In the genomic region with DNA sequence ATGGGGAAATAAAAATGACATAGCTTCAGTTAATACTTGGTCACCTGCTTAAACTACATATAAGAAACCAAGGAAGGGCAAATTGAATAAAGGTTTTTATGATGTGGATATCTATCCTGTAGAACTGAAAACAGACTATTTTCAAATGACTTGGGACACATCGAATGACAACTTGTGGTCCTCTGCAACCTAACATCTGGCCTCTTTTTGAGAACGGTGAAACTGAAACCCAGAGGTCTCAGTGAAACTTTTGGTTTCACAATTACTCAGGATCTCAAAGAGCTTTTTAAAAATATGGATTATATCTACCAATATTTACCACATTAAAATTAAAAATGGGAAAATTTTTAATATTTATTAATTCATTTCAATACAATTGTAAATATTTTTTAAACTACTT, we compare ENCODE assay signal across 9 cellular contexts.
DNase-seq lines count a peak whose midpoint lies in the region; ATAC-seq and TF ChIP-seq lines count a peak whose summit lies in the region.
"Had no signal": no experiment of that assay in that cellular context is flagged by ENCODE, and none has a peak within 500 bp of the region (broad histone marks: within the 10 kb centered on the region; RNA-seq: fewer than 3 reads in every experiment).

No MANE protein-coding gene starts in this region.

- intact Hi-C loops in prostate gland (cut with DNase I): no loop called here

- H3K4me3 Mint-ChIP-seq in activated CD4-positive, alpha-beta memory T cell treated with anti-CD3 and anti-CD28 coated beads, Interleukin-2, amount 10 ng/mL, durations not matched to agents 7 days and 5 days: peak overlapping the region; percentile 7

- H3K4me1 Mint-ChIP-seq in activated CD4-positive, alpha-beta memory T cell treated with anti-CD3 and anti-CD28 coated beads, Interleukin-2, amount 10 ng/mL, durations not matched to agents 7 days and 5 days: peaks cover 40% of the 10 kb centered on the region

- ATAC-seq in HG03039 (IDR thresholded peaks at IDR 0.05; ENCODE audit: unreplicated experiment) (peak; percentile 81), esophagus mucosa (no peak)

- 45% methylated on average over 2 of the region's 2 CpGs for WGBS in suprapubic skin
- 52% methylated on average over 2 of the region's 2 CpGs for WGBS in prostate gland

- H3K4me3 ChIP-seq in suprapubic skin (peak overlapping the region; percentile 14), prostate gland (no peak overlapping the region)

- H3K27me3 ChIP-seq in suprapubic skin: no peaks in the 10 kb centered on the region
- H3K27me3 ChIP-seq in prostate gland (replicated peaks; ENCODE audit: insufficient read depth): no peaks in the 10 kb centered on the region

- H3K4me1 ChIP-seq in suprapubic skin (peaks cover 32% of the 10 kb centered on the region), prostate gland (replicated peaks) (no peaks in the 10 kb centered on the region)

- H3K9me3 ChIP-seq in suprapubic skin (no peaks in the 10 kb centered on the region), prostate gland (no peaks in the 10 kb centered on the region)

- POLR2A ChIA-PET in activated CD4-positive, alpha-beta memory T cell treated with anti-CD3 and anti-CD28 coated beads, Interleukin-2, amount 10 ng/mL, durations not matched to agents 7 days and 5 days (lab: Charles Lee): interaction anchor here (1.3 to 2.0 kb wide), 5 partner anchors 10 to 248 kb away, joined by 3 to 21 read pairs (median 6); partner anchors contain the start of genes PPP2R5E and WDR89

- TF ChIP-seq EP300 in suprapubic skin (IDR thresholded peaks at IDR 0.05): no peak

- no peaks in the 10 kb centered on the region for H3K9me3 Mint-ChIP-seq in activated CD4-positive, alpha-beta memory T cell treated with anti-CD3 and anti-CD28 coated beads, Interleukin-2, amount 10 ng/mL, durations not matched to agents 7 days and 5 days

- no peaks in the 10 kb centered on the region for H3K27me3 Mint-ChIP-seq in activated CD4-positive, alpha-beta memory T cell treated with anti-CD3 and anti-CD28 coated beads, Interleukin-2, amount 10 ng/mL, durations not matched to agents 7 days and 5 days

- TF ChIP-seq POLR2A in suprapubic skin (IDR thresholded peaks at IDR 0.05): no peak
- no peak for TF ChIP-seq POLR2A in prostate gland (IDR thresholded peaks at IDR 0.05)

- H3K36me3 ChIP-seq in suprapubic skin: no peaks in the 10 kb centered on the region
- no peaks in the 10 kb centered on the region for H3K36me3 ChIP-seq in prostate gland

- H3K27ac ChIP-seq in suprapubic skin (no peak overlapping the region), prostate gland (no peak overlapping the region)

- no peak for TF ChIP-seq CTCF in suprapubic skin (IDR thresholded peaks at IDR 0.05)
- no peak for TF ChIP-seq CTCF in prostate gland (IDR thresholded peaks at IDR 0.05)

- CTCF ChIA-PET in activated CD4-positive, alpha-beta memory T cell treated with anti-CD3 and anti-CD28 coated beads, Interleukin-2, amount 10 ng/mL, durations not matched to agents 7 days and 5 days (lab: Charles Lee): interaction anchor here (0.6 kb wide), 1 partner anchor 65 kb away, joined by 3 read pairs; the partner anchor contains the start of gene PPP2R5E

- H3K36me3 Mint-ChIP-seq in activated CD4-positive, alpha-beta memory T cell treated with anti-CD3 and anti-CD28 coated beads, Interleukin-2, amount 10 ng/mL, durations not matched to agents 7 days and 5 days (ENCODE audit: low read depth): peaks cover 10% of the 10 kb centered on the region

- DNase-seq in activated naive CD4-positive, alpha-beta T cell treated with Interleukin-2 at 50 U/mL for 16 hours: peak; percentile 10
- no peak for DNase-seq in activated naive CD4-positive, alpha-beta T cell treated with anti-CD3 and anti-CD28 coated beads, Interleukin-2, amount 50 U/mL, for 16 hours
- DNase-seq in activated CD4-positive, alpha-beta memory T cell treated with anti-CD3 and anti-CD28 coated beads, Interleukin-2, amount 10 ng/mL, durations not matched to agents 7 days and 5 days: peak; percentile 50
- DNase-seq in suprapubic skin (ENCODE audit: low spot score in 2 of 2) (no peak), prostate gland (ENCODE audit: low spot score) (no peak), NCI-H526 (lab: John Stamatoyannopoulos, UW) (no peak)
- DNase-seq: head of caudate nucleus had no signal

- peak overlapping the region; percentile 66 for H3K27ac Mint-ChIP-seq in activated CD4-positive, alpha-beta memory T cell treated with anti-CD3 and anti-CD28 coated beads, Interleukin-2, amount 10 ng/mL, durations not matched to agents 7 days and 5 days

Comparison
In these comparisons a context has a peak if more than half of its experiments do, and no peak if none do; other contexts are left out.
1. DNase-seq: peak in activated naive CD4-positive, alpha-beta T cell treated with Interleukin-2 at 50 U/mL for 16 hours (single experiment) and activated CD4-positive, alpha-beta memory T cell treated with anti-CD3 and anti-CD28 coated beads, Interleukin-2, amount 10 ng/mL, durations not matched to agents 7 days and 5 days (single experiment); none in activated naive CD4-positive, alpha-beta T cell treated with anti-CD3 and anti-CD28 coated beads, Interleukin-2, amount 50 U/mL, for 16 hours (single experiment), suprapubic skin (0 of 2), prostate gland (single experiment) and NCI-H526 (0 of 2).